Comparison of ENCODE assay signal across 24 cellular contexts in the genomic region with DNA sequence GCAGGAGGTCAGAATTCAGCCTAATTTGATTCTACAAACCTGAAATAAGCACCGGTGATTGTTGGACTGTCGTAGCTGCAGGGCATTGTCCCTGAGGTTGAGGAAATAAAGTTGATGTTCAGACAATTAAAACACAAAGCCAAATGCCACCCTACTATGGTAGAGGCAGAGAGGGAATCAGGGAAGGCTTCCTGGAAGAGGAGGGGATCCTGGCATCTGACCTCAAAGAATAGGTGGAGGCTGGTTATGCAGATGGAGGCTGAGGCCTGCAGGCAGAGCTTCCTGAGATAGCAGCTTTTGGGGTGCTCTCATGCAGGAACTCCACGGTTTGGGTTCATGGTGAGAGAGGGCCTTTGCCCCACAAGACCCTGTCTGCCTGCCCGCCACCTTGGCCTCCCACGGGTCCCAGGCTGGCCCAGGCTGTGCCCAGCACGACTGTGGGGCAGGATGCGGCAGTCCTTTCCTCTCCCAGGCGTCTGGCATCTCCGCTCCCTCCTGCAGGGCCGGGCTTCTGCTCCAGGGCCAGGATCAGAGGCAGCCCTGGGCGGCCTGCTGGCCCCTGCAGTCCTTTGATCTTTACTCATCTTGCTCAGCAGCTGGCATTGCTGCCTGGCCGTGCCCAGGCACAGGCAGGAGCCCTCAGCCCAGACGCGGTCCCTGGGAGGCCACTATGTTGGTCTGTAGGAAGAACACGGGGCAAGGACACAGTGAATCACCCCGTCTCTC.
"Had no signal": no experiment of that assay in that cellular context is flagged by ENCODE, and none has a peak within 500 bp of the region (broad histone marks: within the 10 kb centered on the region; RNA-seq: fewer than 3 reads in every experiment).

No MANE protein-coding gene starts in this region.

- H3K9me3 ChIP-seq: MG63, Peyer's patch had no signal

- H3K4me1 ChIP-seq: Peyer's patch had no signal

- H3K27me3 ChIP-seq: brain microvascular endothelial cell, cardiac muscle cell, MG63, Peyer's patch had no signal

- H3K36me3 ChIP-seq: brain microvascular endothelial cell, cardiac muscle cell, MG63, Peyer's patch had no signal

- DNase-seq: activated CD4-positive, alpha-beta memory T cell treated with anti-CD3 and anti-CD28 coated beads, Interleukin-2, amount 10 ng/mL, durations not matched to agents 7 days and 5 days; activated CD4-positive, alpha-beta T cell treated with anti-CD3 and anti-CD28 coated beads for 36 hours; activated CD4-positive, alpha-beta T cell treated with anti-CD3 and anti-CD28 coated beads, Interleukin-2, amount 50 U/mL, for 1 hour; activated gamma-delta T cell treated with Interleukin-2 at 50 U/mL for 16 hours; activated naive CD4-positive, alpha-beta T cell treated with anti-CD3 and anti-CD28 coated beads, Interleukin-2, amount 10 ng/mL, durations not matched to agents 7 days and 5 days; activated naive CD8-positive, alpha-beta T cell treated with anti-CD3 and anti-CD28 coated beads for 36 hours; activated T-cell treated with anti-CD3 and anti-CD28 coated beads for 4 hours; activated T-cell treated with anti-CD3 and anti-CD28 coated beads, Interleukin-2, amount 50 U/mL, for 72 hours; brain microvascular endothelial cell; MG63; MV-4-11; NCI-H1105; NCI-H1436; NCI-H1694 treated with DMSO at 0.1 percent for 48 hours; NCI-H2029 treated with DMSO at 0.1 percent for 48 hours; NCI-H446; NCI-H524; Peyer's patch; SHP77 treated with DMSO at 0.1 percent for 48 hours; T-cell; T-helper 2 cell; T1000 had no signal

- H3K4me3 ChIP-seq: cardiac muscle cell, MG63, Peyer's patch had no signal

- H3K27ac ChIP-seq: brain microvascular endothelial cell, cardiac muscle cell, Peyer's patch, VCaP had no signal
